In the genomic region with DNA sequence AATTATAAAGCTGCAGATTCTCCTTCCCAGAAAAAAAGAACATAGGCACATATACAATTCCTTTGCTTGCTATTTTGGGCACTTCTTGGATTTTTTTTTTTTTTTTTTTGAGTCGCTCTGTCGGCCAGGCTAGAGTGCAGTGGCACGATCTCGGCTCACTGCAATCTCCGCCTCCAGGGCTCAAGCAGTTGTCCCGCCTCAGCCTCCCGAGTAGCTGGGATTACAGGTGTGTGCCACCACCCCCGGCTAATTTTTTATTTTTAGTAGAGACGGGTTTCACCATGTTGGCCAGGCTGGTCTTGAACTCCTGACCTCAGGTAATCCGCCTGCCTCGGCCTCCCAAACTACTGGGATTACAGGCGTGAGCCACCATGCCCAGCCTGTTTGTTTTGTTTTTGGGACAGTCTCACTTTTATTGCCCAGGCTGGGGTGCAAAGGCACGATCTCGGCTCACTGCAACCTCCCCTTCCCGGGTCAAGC, we compare ENCODE assay signal across 7 cellular contexts. TPM values are rescaled to one million over a fixed set of nuclear protein-coding genes. Genes with fewer than 3 reads are reported as not detected.
DNase-seq lines count a peak whose midpoint lies in the region; ATAC-seq and TF ChIP-seq lines count a peak whose summit lies in the region.
"Not testable (repeated sequence)": the region's sequence is repeated elsewhere in the genome, so short reads cannot be mapped to it uniquely, and the experiment has no call there.

No MANE protein-coding gene starts in this region.

- H3K9ac ChIP-seq in PC-3 (ENCODE audit: low read length): peak overlapping the region; percentile 99; the same call in 1 of the 2 replicates

- 89 to 90% methylated on average over 15 of the region's 15 CpGs for WGBS in heart right ventricle, 2 donors
- whole genome bisulfite sequencing in spleen, 5 donors: 90 to 94% (median 91%) methylated on average over 15 of the region's 15 CpGs

- H3K27me3 Mint-ChIP-seq in activated CD8-positive, alpha-beta memory T cell treated with anti-CD3 and anti-CD28 coated beads, Interleukin-2, amount 10 ng/mL, durations not matched to agents 7 days and 5 days; naive thymus-derived CD4-positive, alpha-beta T cell: not testable (repeated sequence)

- peaks cover 64% of the 10 kb centered on the region for H3K36me3 Mint-ChIP-seq in activated CD8-positive, alpha-beta memory T cell treated with anti-CD3 and anti-CD28 coated beads, Interleukin-2, amount 10 ng/mL, durations not matched to agents 7 days and 5 days
- H3K36me3 Mint-ChIP-seq in naive thymus-derived CD4-positive, alpha-beta T cell: peaks cover 4 to 40% (median 11%) of the 10 kb centered on the region in 5 donors

- H3K4me1 Mint-ChIP-seq in activated CD8-positive, alpha-beta memory T cell treated with anti-CD3 and anti-CD28 coated beads, Interleukin-2, amount 10 ng/mL, durations not matched to agents 7 days and 5 days: peaks cover 39% of the 10 kb centered on the region
- peaks cover 28 to 42% (median 38%) of the 10 kb centered on the region in 7 donors for H3K4me1 Mint-ChIP-seq in naive thymus-derived CD4-positive, alpha-beta T cell

- not testable (repeated sequence) for H2AFZ ChIP-seq in PC-3 (ENCODE audit: low read length)

- not testable (repeated sequence) for H3K27ac ChIP-seq in PC-3 (ENCODE audit: low read length)
- H3K27ac ChIP-seq in caudate nucleus (ENCODE audit: low read depth, low read length) (peak overlapping the region; percentile 85), heart right ventricle (peak overlapping the region in 9 of 10 donors; percentile 83 to 96 (median 93)), spleen (peak overlapping the region; percentile 93 to 98 (median 95))
- H3K27ac ChIP-seq in naive thymus-derived CD4-positive, alpha-beta T cell (ENCODE audit: low read depth, low read length): peak overlapping the region; percentile 87

- not testable (repeated sequence) for H3K9me3 ChIP-seq in PC-3 (ENCODE audit: low read length); heart right ventricle; naive thymus-derived CD4-positive, alpha-beta T cell (ENCODE audit: control insufficient read depth in 2 of 3, low read length in 3 of 3); spleen

- H3K79me2 ChIP-seq in PC-3 (ENCODE audit: low read length): peaks cover 39% of the 10 kb centered on the region

- POLR2A ChIA-PET in PC-3 (lab: Charles Lee; ENCODE audit: unreplicated experiment): not testable (repeated sequence)
- POLR2A ChIA-PET in naive thymus-derived CD4-positive, alpha-beta T cell (lab: Charles Lee): interaction anchor here (0.8 to 4.0 kb wide), 20 partner anchors 10 to 967 kb away, joined by 3 to 104 read pairs (median 5); partner anchors contain the start of genes ATP5F1B, BAZ2A, ORMDL2 and OS9

- peak overlapping the region; percentile 98 for H3K4me3 Mint-ChIP-seq in activated CD8-positive, alpha-beta memory T cell treated with anti-CD3 and anti-CD28 coated beads, Interleukin-2, amount 10 ng/mL, durations not matched to agents 7 days and 5 days
- H3K4me3 Mint-ChIP-seq in naive thymus-derived CD4-positive, alpha-beta T cell: peak overlapping the region; percentile 94 to 100 (median 97)

- intact Hi-C loops in PC-3 (cut with micrococcal nuclease); spleen (cut with DNase I; ENCODE audit: low total_unique reads): not testable (repeated sequence)
- intact Hi-C loops in heart right ventricle (cut with DNase I): loop anchor here in 4 of 10 donors (2.0 to 10.0 kb wide), 4 partner anchors 27 to 91 kb away; partner anchors contain the start of genes ATP5F1B (in 1 of the 4), BAZ2A (in 1 of the 4) and PRIM1 (in 1 of the 4)
- intact Hi-C loops in naive thymus-derived CD4-positive, alpha-beta T cell (cut with micrococcal nuclease): loop anchor here in 1 of 2 donors (5.0 to 10.0 kb wide), 2 partner anchors 799 to 899 kb away; partner anchors contain the start of genes DDIT3, DNAJC14 and MBD6

- not testable (repeated sequence) for ATAC-seq in PC-3; activated CD8-positive, alpha-beta memory T cell treated with anti-CD3 and anti-CD28 coated beads, Interleukin-2, amount 10 ng/mL, durations not matched to agents 7 days and 5 days; heart right ventricle; naive thymus-derived CD4-positive, alpha-beta T cell

- H3K36me3 ChIP-seq in PC-3 (ENCODE audit: low read depth, low read length) (peaks cover 29% of the 10 kb centered on the region), heart right ventricle (peaks cover 0 to 39% (median 0%) of the 10 kb centered on the region in 9 donors), spleen (peaks cover 0 to 48% (median 9%) of the 10 kb centered on the region in 6 donors)
- H3K36me3 ChIP-seq in naive thymus-derived CD4-positive, alpha-beta T cell (ENCODE audit: control insufficient read depth in 2 of 3, insufficient read depth in 3 of 3, low read length in 3 of 3): peaks cover 0 to 26% (median 0%) of the 10 kb centered on the region in 3 experiments

- H3K9me2 ChIP-seq in PC-3 (replicated peaks; ENCODE audit: low read length): not testable (repeated sequence)

- BruUV-seq in PC-3 (replicated peaks; lab: Mats Ljungman, UMichigan): not testable (repeated sequence)

- peak overlapping the region; percentile 98 for H3K4me2 ChIP-seq in PC-3 (ENCODE audit: low read length)

- not testable (repeated sequence) for H3K27me3 ChIP-seq in PC-3 (ENCODE audit: low read length); heart right ventricle; naive thymus-derived CD4-positive, alpha-beta T cell (ENCODE audit: control insufficient read depth in 2 of 2, insufficient read depth in 2 of 2, low read length in 2 of 2); spleen (replicated peaks in 1 of 7)

- not testable (repeated sequence) for H3F3A ChIP-seq in PC-3 (ENCODE audit: low read length, unreplicated experiment)

- peak overlapping the region; percentile 73 for H3K4me3 ChIP-seq in GM12865 (ENCODE audit: low read depth, low read length)
- peak overlapping the region; percentile 88 for H3K4me3 ChIP-seq in PC-3 (ENCODE audit: low read length)
- peak overlapping the region in 7 of 10 donors; percentile 74 to 99 (median 89) for H3K4me3 ChIP-seq in heart right ventricle
- H3K4me3 ChIP-seq in naive thymus-derived CD4-positive, alpha-beta T cell (ENCODE audit: low read length): peak overlapping the region; percentile 100
- peak overlapping the region in 2 of 8 donors; percentile 67 to 98 for H3K4me3 ChIP-seq in spleen

- peaks cover 31% of the 10 kb centered on the region for H4K20me1 ChIP-seq in PC-3 (ENCODE audit: low read length)

- H3K27ac Mint-ChIP-seq in activated CD8-positive, alpha-beta memory T cell treated with anti-CD3 and anti-CD28 coated beads, Interleukin-2, amount 10 ng/mL, durations not matched to agents 7 days and 5 days: peak overlapping the region; percentile 96
- H3K27ac Mint-ChIP-seq in naive thymus-derived CD4-positive, alpha-beta T cell: peak overlapping the region; percentile 94 to 100 (median 98)

- not testable (repeated sequence) for TF ChIP-seq POLR2A in spleen (IDR thresholded peaks at IDR 0.05)

- not testable (repeated sequence) for DNase-seq in GM12865 (ENCODE audit: low read depth); PC-3; activated CD8-positive, alpha-beta memory T cell treated with anti-CD3 and anti-CD28 coated beads, Interleukin-2, amount 10 ng/mL, durations not matched to agents 7 days and 5 days; caudate nucleus (lab: John Stamatoyannopoulos, UW); heart right ventricle; naive thymus-derived CD4-positive, alpha-beta T cell; spleen

- not testable (repeated sequence) for TF ChIP-seq CTCF in GM12865 (IDR thresholded peaks at IDR 0.05; ENCODE audit: insufficient read depth, low read depth, low read length, missing control alignments); PC-3 (conservative IDR thresholded peaks at IDR 0.05; ENCODE audit: low read depth, low read length); heart right ventricle (IDR thresholded peaks at IDR 0.05); spleen (IDR thresholded peaks at IDR 0.05 in 8 of 11, conservative IDR thresholded peaks at IDR 0.05 in 3 of 11)

- H3K9me3 Mint-ChIP-seq in activated CD8-positive, alpha-beta memory T cell treated with anti-CD3 and anti-CD28 coated beads, Interleukin-2, amount 10 ng/mL, durations not matched to agents 7 days and 5 days (ENCODE audit: low read depth); naive thymus-derived CD4-positive, alpha-beta T cell: not testable (repeated sequence)

- CTCF ChIA-PET in PC-3 (lab: Charles Lee): interaction anchor here (1.6 kb wide), 1 partner anchor 89 kb away, joined by 6 read pairs; no protein-coding TSS in a partner anchor
- CTCF ChIA-PET in activated CD8-positive, alpha-beta memory T cell treated with anti-CD3 and anti-CD28 coated beads, Interleukin-2, amount 10 ng/mL, durations not matched to agents 7 days and 5 days (lab: Charles Lee): interaction anchor here (0.9 to 2.4 kb wide), 8 partner anchors 14 to 91 kb away, joined by 3 to 6 read pairs (median 4); partner anchors contain the start of genes HSD17B6, PRIM1 and PTGES3
- CTCF ChIA-PET in naive thymus-derived CD4-positive, alpha-beta T cell (lab: Charles Lee): interaction anchor here (0.5 to 1.7 kb wide), 5 partner anchors 25 to 125 kb away, joined by 3 to 6 read pairs (median 6); no protein-coding TSS in a partner anchor

- peaks cover 28% of the 10 kb centered on the region for H3K4me1 ChIP-seq in PC-3 (ENCODE audit: insufficient read depth, low read length)
- H3K4me1 ChIP-seq in heart right ventricle: peaks cover 10 to 38% (median 32%) of the 10 kb centered on the region in 9 donors
- peaks cover 29 to 32% of the 10 kb centered on the region in 2 donors for H3K4me1 ChIP-seq in naive thymus-derived CD4-positive, alpha-beta T cell (ENCODE audit: control insufficient read depth in 2 of 2, insufficient read depth in 2 of 2, low read length in 2 of 2)
- peaks cover 24 to 46% (median 37%) of the 10 kb centered on the region in 6 donors for H3K4me1 ChIP-seq in spleen

RNA-seq across cellular contexts. Expression of gene NACA, which starts 1.1 kb away (rescaled TPM):
- total RNA-seq in PC-3 (2014; rRNA removed) (839 and 1,420 TPM in 2 replicates), heart right ventricle (100 to 1,000 TPM; 476 to 727 (median 613) TPM), spleen (100 to 1,000 TPM; 535 to 885 (median 701) TPM)
- total RNA-seq in activated CD8-positive, alpha-beta memory T cell treated with anti-CD3 and anti-CD28 coated beads, Interleukin-2, amount 10 ng/mL, durations not matched to agents 7 days and 5 days: 100 to 1,000 TPM; 723 to 803 TPM
- polyA plus RNA-seq in heart right ventricle (1,000 to 10,000 TPM; 1,105 to 1,249 TPM), spleen (1,000 to 10,000 TPM; 1,928 to 3,231 (median 2,748) TPM)
- 1,000 to 10,000 TPM in 4 of 5 experiments, 100 to 1,000 TPM in 1; 834 to 1,486 (median 1,355) TPM for total RNA-seq in naive thymus-derived CD4-positive, alpha-beta T cell
- 1,000 to 10,000 TPM; 1,440 to 1,626 TPM for polyA plus RNA-seq in naive thymus-derived CD4-positive, alpha-beta T cell

RNA-seq across cellular contexts. Expression of gene PRIM1, which starts 25.9 kb away (rescaled TPM):
- total RNA-seq in PC-3 (2014; rRNA removed) (25.0 and 32.3 TPM in 2 replicates), heart right ventricle (1 to 10 TPM; 1.8 to 4.7 (median 3.2) TPM), spleen (10 to 100 TPM; 10.1 to 23.0 (median 11.4) TPM)
- 10 to 100 TPM; 62.9 to 65.3 TPM for total RNA-seq in activated CD8-positive, alpha-beta memory T cell treated with anti-CD3 and anti-CD28 coated beads, Interleukin-2, amount 10 ng/mL, durations not matched to agents 7 days and 5 days
- polyA plus RNA-seq in heart right ventricle (1 to 10 TPM; 1.9 to 3.0 TPM), spleen (10 to 100 TPM in 1 of 3 donors, 1 to 10 TPM in 2; 5.2 to 10.0 (median 8.1) TPM)
- 10 to 100 TPM; 11.5 to 39.8 (median 26.2) TPM for total RNA-seq in naive thymus-derived CD4-positive, alpha-beta T cell
- 10 to 100 TPM; 40.0 to 55.1 TPM for polyA plus RNA-seq in naive thymus-derived CD4-positive, alpha-beta T cell

RNA-seq across cellular contexts. Expression of gene HSD17B6, which starts 36.9 kb away (rescaled TPM):
- 0.73 TPM in 1 of 2 replicates, not detected in the other for total RNA-seq in PC-3 (2014; rRNA removed)
- total RNA-seq in activated CD8-positive, alpha-beta memory T cell treated with anti-CD3 and anti-CD28 coated beads, Interleukin-2, amount 10 ng/mL, durations not matched to agents 7 days and 5 days: 1 to 10 TPM; 2.9 to 4.5 TPM
- total RNA-seq in heart right ventricle: under 1 TPM in 2 of 10 donors, not detected in 8; 0.15 to 0.42 TPM
- polyA plus RNA-seq in heart right ventricle: under 1 TPM in 1 of 2 donors, not detected in 1; 0.13 TPM
- 1 to 10 TPM in 2 of 5 experiments, under 1 TPM in 3; 0.22 to 1.5 (median 0.64) TPM for total RNA-seq in naive thymus-derived CD4-positive, alpha-beta T cell
- 1 to 10 TPM in 1 of 2 donors, under 1 TPM in 1; 0.99 to 1.3 TPM for polyA plus RNA-seq in naive thymus-derived CD4-positive, alpha-beta T cell
- total RNA-seq in spleen: 10 to 100 TPM; 13.7 to 93.4 (median 61.5) TPM
- polyA plus RNA-seq in spleen: 10 to 100 TPM in 2 of 3 donors, 1 to 10 TPM in 1; 6.4 to 40.0 (median 13.3) TPM

RNA-seq across cellular contexts. Expression of gene PTGES3, which starts 38.2 kb away (rescaled TPM):
- total RNA-seq in PC-3 (2014; rRNA removed) (165 and 172 TPM in 2 replicates), heart right ventricle (100 to 1,000 TPM in 9 of 10 donors, 10 to 100 TPM in 1; 100.0 to 139 (median 110) TPM), spleen (100 to 1,000 TPM in 5 of 7 donors, 10 to 100 TPM in 2; 84.1 to 163 (median 133) TPM)
- total RNA-seq in activated CD8-positive, alpha-beta memory T cell treated with anti-CD3 and anti-CD28 coated beads, Interleukin-2, amount 10 ng/mL, durations not matched to agents 7 days and 5 days: 100 to 1,000 TPM; 241 to 268 TPM
- polyA plus RNA-seq in heart right ventricle (10 to 100 TPM; 43.7 to 92.3 TPM), spleen (100 to 1,000 TPM in 2 of 3 donors, 10 to 100 TPM in 1; 80.6 to 154 (median 114) TPM)
- 100 to 1,000 TPM; 111 to 229 (median 153) TPM for total RNA-seq in naive thymus-derived CD4-positive, alpha-beta T cell
- polyA plus RNA-seq in naive thymus-derived CD4-positive, alpha-beta T cell: 100 to 1,000 TPM; 221 to 289 TPM
